Comparison of ENCODE assay signal across 20 cellular contexts in the genomic region with DNA sequence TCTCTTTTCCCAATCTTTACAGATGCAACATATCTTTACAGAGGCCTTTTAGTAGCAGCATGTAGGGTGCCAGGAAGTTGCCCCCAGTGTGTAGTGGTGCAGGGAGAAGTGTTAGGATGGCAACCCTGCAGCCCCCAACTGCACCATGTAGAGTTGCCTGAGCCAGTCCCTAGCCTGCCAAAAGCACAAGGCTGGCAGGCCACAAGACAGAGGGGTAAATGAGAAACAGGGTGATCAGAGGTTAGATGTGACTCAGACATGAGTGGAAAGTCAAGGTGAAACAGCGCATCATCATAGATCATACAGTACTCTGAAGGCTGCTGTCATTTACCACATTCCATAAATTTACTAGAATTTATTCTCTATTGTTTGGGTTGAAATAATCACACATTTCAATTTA.
DNase-seq lines count a peak whose midpoint lies in the region; ATAC-seq, FAIRE-seq and TF ChIP-seq lines count a peak whose summit lies in the region.
"Had no signal": no experiment of that assay in that cellular context is flagged by ENCODE, and none has a peak within 500 bp of the region (broad histone marks: within the 10 kb centered on the region; RNA-seq: fewer than 3 reads in every experiment).

No MANE protein-coding gene starts in this region.

- no peak for FAIRE-seq in kidney (lab: Jason Lieb, UNC)
- FAIRE-seq: D721Med had no signal

- H3F3A ChIP-seq in neural progenitor cell (ENCODE audit: low read depth) = peaks cover 5% of the 10 kb centered on the region

- H3K9me3 ChIP-seq in neural progenitor cell (ENCODE audit: low read depth) (no peaks in the 10 kb centered on the region), kidney (ENCODE audit: control insufficient read depth in 1 of 2, low read length in 2 of 2) (no peaks in the 10 kb centered on the region)

- H3K36me3 ChIP-seq in neural progenitor cell (no peaks in the 10 kb centered on the region), kidney (ENCODE audit: control insufficient read depth in 1 of 2, insufficient read depth in 2 of 2, low read length in 2 of 2) (no peaks in the 10 kb centered on the region)

- no peaks in the 10 kb centered on the region for H3K9me3 Mint-ChIP-seq in activated naive CD4-positive, alpha-beta T cell treated with anti-CD3 and anti-CD28 coated beads for 36 hours
- H3K9me3 Mint-ChIP-seq in neural progenitor cell = peaks cover 3% of the 10 kb centered on the region

- H3K36me3 Mint-ChIP-seq in activated naive CD4-positive, alpha-beta T cell treated with anti-CD3 and anti-CD28 coated beads for 36 hours (ENCODE audit: low read depth) = peaks cover 6% of the 10 kb centered on the region
- H3K36me3 Mint-ChIP-seq in neural progenitor cell = peaks cover 3% of the 10 kb centered on the region

- intact Hi-C loops in activated naive CD4-positive, alpha-beta T cell treated with anti-CD3 and anti-CD28 coated beads for 36 hours (cut with micrococcal nuclease) = no loop called here
- intact Hi-C loops in kidney (cut with DNase I) = no loop called here

- peaks cover 16% of the 10 kb centered on the region for H3K4me1 ChIP-seq in neural progenitor cell
- no peaks in the 10 kb centered on the region for H3K4me1 ChIP-seq in kidney (ENCODE audit: control insufficient read depth in 1 of 2, insufficient read depth in 1 of 2, low read depth in 1 of 2, low read length in 2 of 2)

- ATAC-seq in activated CD4-positive, CD25-positive, alpha-beta regulatory T cell treated with anti-CD3 and anti-CD28 coated beads, Interleukin-2, amount 50 U/mL, for 24 hours = peak; percentile 36 to 38
- ATAC-seq: HCT116, PC-3 had no signal

- no peaks in the 10 kb centered on the region for H3K4me1 Mint-ChIP-seq in activated naive CD4-positive, alpha-beta T cell treated with anti-CD3 and anti-CD28 coated beads for 36 hours (ENCODE audit: low read depth)
- peaks cover 22% of the 10 kb centered on the region for H3K4me1 Mint-ChIP-seq in neural progenitor cell
- H3K4me1 Mint-ChIP-seq: CD4-positive, CD25-positive, alpha-beta regulatory T cell had no signal

- H3K4me2 ChIP-seq in neural progenitor cell = no peak overlapping the region

- no peaks in the 10 kb centered on the region for H3K27me3 Mint-ChIP-seq in activated naive CD4-positive, alpha-beta T cell treated with anti-CD3 and anti-CD28 coated beads for 36 hours (ENCODE audit: low read depth)
- H3K27me3 Mint-ChIP-seq in neural progenitor cell (ENCODE audit: insufficient read depth, low read depth) = peaks cover 4% of the 10 kb centered on the region
- H3K27me3 Mint-ChIP-seq: CD4-positive, CD25-positive, alpha-beta regulatory T cell had no signal

- no peaks in the 10 kb centered on the region for H3K79me2 ChIP-seq in neural progenitor cell (ENCODE audit: low read depth)

- no peak overlapping the region for H3K27ac Mint-ChIP-seq in activated naive CD4-positive, alpha-beta T cell treated with anti-CD3 and anti-CD28 coated beads for 36 hours
- H3K27ac Mint-ChIP-seq in neural progenitor cell = no peak overlapping the region
- H3K27ac Mint-ChIP-seq: CD4-positive, CD25-positive, alpha-beta regulatory T cell had no signal

- H4K20me1 ChIP-seq in neural progenitor cell (ENCODE audit: low read depth) = no peaks in the 10 kb centered on the region

- H3K27ac ChIP-seq in neural progenitor cell = no peak overlapping the region
- H3K27ac ChIP-seq in kidney (ENCODE audit: low read depth in 2 of 2, low read length in 2 of 2) = no peak overlapping the region

- TF ChIP-seq CTCF in neural progenitor cell (IDR thresholded peaks at IDR 0.05) (no peak), kidney (IDR thresholded peaks at IDR 0.05; ENCODE audit: borderline replicate concordance, extremely low read depth, insufficient read depth) (no peak)

- H3K9ac ChIP-seq in neural progenitor cell (no peak overlapping the region), kidney (ENCODE audit: low read length in 2 of 2) (no peak overlapping the region)

- no peak overlapping the region for H3K4me3 ChIP-seq in neural progenitor cell
- no peak overlapping the region for H3K4me3 ChIP-seq in kidney (ENCODE audit: low read length in 2 of 2)

- DNase-seq in activated CD4-positive, CD25-positive, alpha-beta regulatory T cell treated with anti-CD3 and anti-CD28 coated beads, Interleukin-2, amount 50 U/mL, for 72 hours = no peak
- DNase-seq in activated naive CD4-positive, alpha-beta T cell treated with anti-CD3 and anti-CD28 coated beads for 36 hours = peak; percentile 5
- DNase-seq in activated naive CD4-positive, alpha-beta T cell treated with Interleukin-2 at 50 U/mL for 16 hours = no peak
- DNase-seq in HT1080 (ENCODE audit: low read depth) = peak; percentile 1
- DNase-seq in neural progenitor cell (ENCODE audit: low spot score) = no peak
- no peak for DNase-seq in kidney
- DNase-seq: 8988T; CD4-positive, CD25-positive, alpha-beta regulatory T cell; NCI-H1048; NCI-H1417; NCI-H1694; NCI-H2029 treated with DMSO at 0.1 percent for 48 hours; NCI-H446 treated with DMSO at 0.1 percent for 48 hours; NCI-H526; NCI-H82; NK-92 treated with Interleukin-12 subunit alpha and Interleukin-12 subunit beta, amount 100 ng/mL, for 24 hours; PC-3 had no signal

- CTCF ChIA-PET in activated naive CD4-positive, alpha-beta T cell treated with anti-CD3 and anti-CD28 coated beads for 36 hours (lab: Charles Lee) = no interaction called here

- peak overlapping the region; percentile 30 for H2AFZ ChIP-seq in neural progenitor cell (replicated peaks)

- no peaks in the 10 kb centered on the region for H3K27me3 ChIP-seq in neural progenitor cell

- no peak overlapping the region for H3K4me3 Mint-ChIP-seq in activated naive CD4-positive, alpha-beta T cell treated with anti-CD3 and anti-CD28 coated beads for 36 hours
- no peak overlapping the region for H3K4me3 Mint-ChIP-seq in neural progenitor cell
- H3K4me3 Mint-ChIP-seq: CD4-positive, CD25-positive, alpha-beta regulatory T cell had no signal

Comparison
In these comparisons a context has a peak if more than half of its experiments do, and no peak if none do; other contexts are left out.
1. DNase-seq: peak in activated naive CD4-positive, alpha-beta T cell treated with anti-CD3 and anti-CD28 coated beads for 36 hours (single experiment) and HT1080 (single experiment); none in activated CD4-positive, CD25-positive, alpha-beta regulatory T cell treated with anti-CD3 and anti-CD28 coated beads, Interleukin-2, amount 50 U/mL, for 72 hours (single experiment), activated naive CD4-positive, alpha-beta T cell treated with Interleukin-2 at 50 U/mL for 16 hours (single experiment), neural progenitor cell (single experiment) and kidney (single experiment).